ENCODE assay signal across 16 cellular contexts in genomic region chr6:157433678-157434081, GRCh38.
"Had no signal": no experiment of that assay in that cellular context is flagged by ENCODE, and none has a peak within 500 bp of the region (broad histone marks: within the 10 kb centered on the region; RNA-seq: fewer than 3 reads in every experiment).

No MANE protein-coding gene starts in this region.

- H3K27ac Mint-ChIP-seq: activated B cell treated with CpG ODN at 0.5 μM for 24 hours; activated CD4-positive, alpha-beta memory T cell treated with anti-CD3 and anti-CD28 coated beads, Interleukin-2, amount 10 ng/mL, durations not matched to agents 7 days and 5 days; activated CD8-positive, alpha-beta memory T cell treated with anti-CD3 and anti-CD28 coated beads, Interleukin-2, amount 10 ng/mL, durations not matched to agents 7 days and 5 days; activated naive CD8-positive, alpha-beta T cell; natural killer cell; T-cell had no signal

- H3K36me3 Mint-ChIP-seq: activated naive CD8-positive, alpha-beta T cell; natural killer cell; T-cell had no signal

- H3K4me3 ChIP-seq: lower lobe of right lung, pancreas, tibial nerve had no signal

- DNase-seq: activated B cell treated with CpG ODN at 0.5 μM for 24 hours; activated CD4-positive, alpha-beta memory T cell treated with anti-CD3 and anti-CD28 coated beads, Interleukin-2, amount 10 ng/mL, durations not matched to agents 7 days and 5 days; activated CD4-positive, alpha-beta T cell treated with anti-CD3 and anti-CD28 coated beads for 48 hours; activated CD8-positive, alpha-beta memory T cell treated with anti-CD3 and anti-CD28 coated beads, Interleukin-2, amount 10 ng/mL, durations not matched to agents 7 days and 5 days; erythroblast; foreskin melanocyte; lower lobe of right lung; natural killer cell; pancreas; stimulated activated CD4-positive, alpha-beta T cell treated with anti-CD3 and anti-CD28 coated beads, Interleukin-2, amount 100 ng/mL, for 24 hours; stimulated activated naive CD4-positive, alpha-beta T cell treated with Interleukin-2 at 50 U/mL for 16 hours; T-cell had no signal

- H3K9me3 Mint-ChIP-seq: activated B cell treated with CpG ODN at 0.5 μM for 24 hours; activated CD4-positive, alpha-beta memory T cell treated with anti-CD3 and anti-CD28 coated beads, Interleukin-2, amount 10 ng/mL, durations not matched to agents 7 days and 5 days; natural killer cell; T-cell had no signal

- H3K27me3 ChIP-seq: neutrophil, pancreas, tibial nerve had no signal

- H3K27ac ChIP-seq: lower lobe of right lung, neutrophil had no signal

- H3K36me3 ChIP-seq: lower lobe of right lung, neutrophil, pancreas, tibial nerve had no signal

- FAIRE-seq: endometrium, pancreas had no signal

- ATAC-seq: activated CD8-positive, alpha-beta memory T cell treated with anti-CD3 and anti-CD28 coated beads, Interleukin-2, amount 10 ng/mL, durations not matched to agents 7 days and 5 days; lower lobe of right lung; natural killer cell; T-cell had no signal

- H3K27me3 Mint-ChIP-seq: activated B cell treated with CpG ODN at 0.5 μM for 24 hours; activated CD4-positive, alpha-beta memory T cell treated with anti-CD3 and anti-CD28 coated beads, Interleukin-2, amount 10 ng/mL, durations not matched to agents 7 days and 5 days; activated CD8-positive, alpha-beta memory T cell treated with anti-CD3 and anti-CD28 coated beads, Interleukin-2, amount 10 ng/mL, durations not matched to agents 7 days and 5 days; activated naive CD8-positive, alpha-beta T cell had no signal

- H3K9me3 ChIP-seq: lower lobe of right lung, neutrophil, pancreas, tibial nerve had no signal

- H3K4me3 Mint-ChIP-seq: activated B cell treated with CpG ODN at 0.5 μM for 24 hours; activated CD4-positive, alpha-beta memory T cell treated with anti-CD3 and anti-CD28 coated beads, Interleukin-2, amount 10 ng/mL, durations not matched to agents 7 days and 5 days; activated CD8-positive, alpha-beta memory T cell treated with anti-CD3 and anti-CD28 coated beads, Interleukin-2, amount 10 ng/mL, durations not matched to agents 7 days and 5 days; activated naive CD8-positive, alpha-beta T cell; natural killer cell; T-cell had no signal
